ENCODE assay signal across 28 cellular contexts in genomic region chr2:232435805-232436204, GRCh38. TPM values are rescaled to one million over a fixed set of nuclear protein-coding genes. Genes with fewer than 3 reads are reported as not detected.
DNase-seq lines count a peak whose midpoint lies in the region; ATAC-seq and TF ChIP-seq lines count a peak whose summit lies in the region.
"Had no signal": no experiment of that assay in that cellular context is flagged by ENCODE, and none has a peak within 500 bp of the region (broad histone marks: within the 10 kb centered on the region; RNA-seq: fewer than 3 reads in every experiment).

No MANE protein-coding gene starts in this region.

- WGBS in SK-N-SH (ENCODE audit: low lambda C conversion rate), result 69% methylated on average over 7 of the region's 7 CpGs

- H3K4me2 ChIP-seq in SK-N-SH (no peak overlapping the region), osteoblast (ENCODE audit: insufficient read depth, low read length) (no peak overlapping the region)

- no peaks in the 10 kb centered on the region for H3K79me2 ChIP-seq in SK-N-SH (ENCODE audit: insufficient read depth)
- H3K79me2 ChIP-seq in osteoblast (ENCODE audit: insufficient read depth, low read length), result no peaks in the 10 kb centered on the region

- CTCF ChIA-PET in SK-N-SH (lab: Yijun Ruan, JAX), result interaction anchor here (1.0 to 5.0 kb wide), 9 partner anchors 9 to 535 kb away, joined by 3 to 40 read pairs (median 5); no protein-coding TSS in a partner anchor

- H3K9me3 ChIP-seq in SK-N-SH, result no peaks in the 10 kb centered on the region
- no peaks in the 10 kb centered on the region for H3K9me3 ChIP-seq in NT2/D1 (ENCODE audit: insufficient read depth, low read length)
- H3K9me3 ChIP-seq in osteoblast (ENCODE audit: low read depth, low read length), result no peaks in the 10 kb centered on the region
- H3K9me3 ChIP-seq: BE2C had no signal

- H3K36me3 ChIP-seq in SK-N-SH (replicated peaks in 1 of 2; ENCODE audit: control insufficient read depth in 1 of 2, insufficient read depth in 2 of 2, low read length in 1 of 2), result no peaks in the 10 kb centered on the region
- no peaks in the 10 kb centered on the region for H3K36me3 ChIP-seq in NT2/D1 (ENCODE audit: insufficient read depth, insufficient read length, low read length)
- H3K36me3 ChIP-seq in osteoblast (ENCODE audit: insufficient read depth, low read length), result no peaks in the 10 kb centered on the region
- H3K36me3 ChIP-seq: BE2C had no signal

- TF ChIP-seq RAD21 in SK-N-SH (IDR thresholded peaks at IDR 0.05; ENCODE audit: low read length), result no peak

- H3K9ac ChIP-seq in SK-N-SH (no peak overlapping the region), NT2/D1 (ENCODE audit: insufficient read length, low read depth) (peak overlapping the region; percentile 32)

- ATAC-seq in SK-N-SH treated with all-trans-retinoic acid at 6 μM for 48 hours, result no peak
- ATAC-seq in HG02759 (IDR thresholded peaks at IDR 0.05; ENCODE audit: unreplicated experiment), result no peak
- ATAC-seq: K562, PC-3 had no signal

- H3K27me3 ChIP-seq in SK-N-SH (ENCODE audit: insufficient read depth) (no peaks in the 10 kb centered on the region; the same call in 1 of the 2 replicates), NT2/D1 (ENCODE audit: insufficient read depth, insufficient read length) (no peaks in the 10 kb centered on the region), osteoblast (ENCODE audit: insufficient read depth, low read length) (peaks cover 8% of the 10 kb centered on the region)
- H3K27me3 ChIP-seq: BE2C had no signal

- no peak overlapping the region for H3K4me3 ChIP-seq in SK-N-SH (ENCODE audit: low read depth in 2 of 2, low read length in 1 of 2)
- no peak overlapping the region for H3K4me3 ChIP-seq in NT2/D1 (ENCODE audit: insufficient read length, low read depth)
- no peak overlapping the region for H3K4me3 ChIP-seq in osteoblast (ENCODE audit: insufficient read depth, low read length)
- H3K4me3 ChIP-seq: K562 had no signal

- no peak for TF ChIP-seq EP300 in SK-N-SH (IDR thresholded peaks at IDR 0.05; ENCODE audit: borderline replicate concordance in 1 of 2, low read depth in 1 of 2, low read length in 1 of 2)

- TF ChIP-seq CTCF in SK-N-SH (IDR thresholded peaks at IDR 0.05), result no peak
- no peak for TF ChIP-seq CTCF in osteoblast (IDR thresholded peaks at IDR 0.05; ENCODE audit: extremely low read depth, low read depth, low read length)

- H2AFZ ChIP-seq in SK-N-SH (ENCODE audit: low read depth), result no peak overlapping the region
- H2AFZ ChIP-seq in osteoblast (ENCODE audit: low read length), result no peak overlapping the region

- no peaks in the 10 kb centered on the region for H4K20me1 ChIP-seq in SK-N-SH (ENCODE audit: insufficient read depth)
- no peaks in the 10 kb centered on the region for H4K20me1 ChIP-seq in osteoblast (ENCODE audit: insufficient read depth, low read length)

- H3K9me2 ChIP-seq in SK-N-SH, result no peaks in the 10 kb centered on the region

- H3K4me1 ChIP-seq in SK-N-SH (ENCODE audit: control insufficient read depth in 1 of 2, insufficient read depth in 2 of 2, low read depth in 1 of 2, low read length in 1 of 2) (no peaks in the 10 kb centered on the region; a peak in 1 of 4 replicates), NT2/D1 (ENCODE audit: insufficient read depth, insufficient read length) (peaks cover 16% of the 10 kb centered on the region), osteoblast (ENCODE audit: insufficient read depth, low read length) (no peaks in the 10 kb centered on the region)
- H3K4me1 ChIP-seq: BE2C had no signal

- POLR2A ChIA-PET in SK-N-SH (lab: Yijun Ruan, JAX), result no interaction called here

- H3F3A ChIP-seq in SK-N-SH (replicated peaks; ENCODE audit: insufficient read depth), result no peaks in the 10 kb centered on the region

- H3K27ac ChIP-seq in SK-N-SH (ENCODE audit: low read depth in 2 of 2, low read length in 1 of 2) (no peak overlapping the region), osteoblast (ENCODE audit: low read depth, low read length) (no peak overlapping the region)
- H3K27ac ChIP-seq: 22Rv1 had no signal

- peak; percentile 5 for DNase-seq in SK-N-SH
- DNase-seq in NT2/D1 (ENCODE audit: low read depth, low spot score), result no peak
- peak; percentile 24 for DNase-seq in islet precursor cell
- peak; percentile 55 for DNase-seq in osteoblast (ENCODE audit: insufficient read length, low spot score, missing footprints)
- DNase-seq in activated naive CD4-positive, alpha-beta T cell treated with anti-CD3 and anti-CD28 coated beads, Interleukin-2, amount 50 U/mL, for 16 hours, result no peak
- DNase-seq in T-helper 2 cell, result no peak
- DNase-seq: BE2C; CD8-positive, alpha-beta memory T cell; DMS79 treated with DMSO at 0.1 percent for 48 hours; GF-D8; Kasumi-1; NCI-H1105; NCI-H146; NCI-H1930; NCI-H2107; NCI-H524 treated with DMSO at 0.1 percent for 48 hours; NCI-H774; PC-3; RPMI8226; SHP77 had no signal

TF ChIP-seq in SK-N-SH, 30 proteins besides CTCF, POLR2A, EP300 and RAD21 (continues in another document):
- TF ChIP-seq REST (IDR thresholded peaks at IDR 0.05; ENCODE audit: low read depth, low read length) (no peak), YY1 (IDR thresholded peaks at IDR 0.05; ENCODE audit: low read depth) (no peak), TEAD4 (IDR thresholded peaks at IDR 0.05; ENCODE audit: borderline replicate concordance, insufficient read depth) (no peak), CHD2 (IDR thresholded peaks at IDR 0.05; ENCODE audit: low read length, partially characterized antibody) (no peak)

TF ChIP-seq in SK-N-SH treated with all-trans-retinoic acid at 6 μM for 48 hours, 23 proteins besides CTCF, POLR2A, EP300 and RAD21 (continues in another document):
- TF ChIP-seq ZC3H10 (CRISPR knock-in tag; IDR thresholded peaks at IDR 0.05) (no peak), OSR1 (CRISPR knock-in tag; IDR thresholded peaks at IDR 0.05) (no peak), ZFP3 (CRISPR knock-in tag; IDR thresholded peaks at IDR 0.05) (no peak), ZNF8 (CRISPR knock-in tag; IDR thresholded peaks at IDR 0.05) (no peak), BACH2 (CRISPR knock-in tag; IDR thresholded peaks at IDR 0.05; ENCODE audit: borderline replicate concordance) (no peak), CSDC2 (CRISPR knock-in tag; IDR thresholded peaks at IDR 0.05) (no peak), TCF4 (CRISPR knock-in tag; IDR thresholded peaks at IDR 0.05; ENCODE audit: borderline replicate concordance) (no peak), POU6F1 (CRISPR knock-in tag; IDR thresholded peaks at IDR 0.05; ENCODE audit: borderline replicate concordance, low read depth) (no peak), ISL1 (CRISPR knock-in tag; IDR thresholded peaks at IDR 0.05) (no peak), CSRNP3 (CRISPR knock-in tag; IDR thresholded peaks at IDR 0.05) (no peak), ARNTL (CRISPR knock-in tag; IDR thresholded peaks at IDR 0.05; ENCODE audit: borderline replicate concordance, low read depth) (no peak), ESRRG (CRISPR knock-in tag; IDR thresholded peaks at IDR 0.05) (no peak), GLIS3 (CRISPR knock-in tag; IDR thresholded peaks at IDR 0.05) (no peak)

RNA-seq across cellular contexts. Expression of gene ALPI, which starts 20.1 kb away (rescaled TPM):
- polyA plus RNA-seq in SK-N-SH (2012; rRNA removed), result not detected in 2 replicates
- polyA plus RNA-seq in SK-N-SH (2012; cell fraction: cytosol; rRNA removed), result not detected in 2 replicates
- polyA plus RNA-seq in SK-N-SH (2012; cell fraction: nucleus; rRNA removed), result not detected in 2 replicates
- total RNA-seq in osteoblast, result not detected in 2 replicates
- total RNA-seq: CD8-positive, alpha-beta memory T cell; H4; HT1080; K562; M059J; PC-3 had no signal
- polyA plus RNA-seq: CD14-positive monocyte; CD8-positive, alpha-beta memory T cell; K562 had no signal

RNA-seq across cellular contexts. Expression of gene ALPG, which starts 29.2 kb away (rescaled TPM):
- not detected in 2 replicates for polyA plus RNA-seq in SK-N-SH (2012; rRNA removed)
- polyA plus RNA-seq in SK-N-SH (2012; cell fraction: cytosol; rRNA removed), result not detected in 2 replicates
- polyA plus RNA-seq in SK-N-SH (2012; cell fraction: nucleus; rRNA removed), result not detected in 2 replicates
- total RNA-seq in osteoblast, result not detected in 2 replicates
- total RNA-seq: CD8-positive, alpha-beta memory T cell; H4; HT1080; K562; M059J had no signal
- polyA plus RNA-seq: CD14-positive monocyte; CD8-positive, alpha-beta memory T cell; K562 had no signal

RNA-seq across cellular contexts. Expression of gene ECEL1, which starts 51.8 kb away (rescaled TPM):
- not detected in 2 replicates for polyA plus RNA-seq in SK-N-SH (2012; rRNA removed)
- polyA plus RNA-seq in SK-N-SH (2012; cell fraction: cytosol; rRNA removed), result 0.03 TPM in 1 of 2 replicates, not detected in the other
- polyA plus RNA-seq in SK-N-SH (2012; cell fraction: nucleus; rRNA removed), result not detected in 2 replicates
- total RNA-seq in osteoblast, result not detected in 2 replicates
- total RNA-seq: CD8-positive, alpha-beta memory T cell; H4; HT1080; M059J; PC-3 had no signal
- polyA plus RNA-seq: CD14-positive monocyte; CD8-positive, alpha-beta memory T cell; K562 had no signal

RNA-seq across cellular contexts. Expression of gene ALPP, which starts 57.3 kb away (rescaled TPM):
- not detected in 2 replicates for polyA plus RNA-seq in SK-N-SH (2012; rRNA removed)
- polyA plus RNA-seq in SK-N-SH (2012; cell fraction: cytosol; rRNA removed), result not detected in 2 replicates
- not detected in 2 replicates for polyA plus RNA-seq in SK-N-SH (2012; cell fraction: nucleus; rRNA removed)
- not detected in 2 replicates for total RNA-seq in osteoblast
- total RNA-seq: CD8-positive, alpha-beta memory T cell; HT1080; K562 had no signal
- polyA plus RNA-seq: CD14-positive monocyte; CD8-positive, alpha-beta memory T cell had no signal

Comparison
In these comparisons a context has a peak if more than half of its experiments do, and no peak if none do; other contexts are left out.
1. DNase-seq: peak in SK-N-SH (single experiment), islet precursor cell (single experiment) and osteoblast (single experiment); none in NT2/D1 (single experiment), activated naive CD4-positive, alpha-beta T cell treated with anti-CD3 and anti-CD28 coated beads, Interleukin-2, amount 50 U/mL, for 16 hours (single experiment) and T-helper 2 cell (0 of 5).